19 cellular contexts compared by ENCODE assay signal in the genomic region with DNA sequence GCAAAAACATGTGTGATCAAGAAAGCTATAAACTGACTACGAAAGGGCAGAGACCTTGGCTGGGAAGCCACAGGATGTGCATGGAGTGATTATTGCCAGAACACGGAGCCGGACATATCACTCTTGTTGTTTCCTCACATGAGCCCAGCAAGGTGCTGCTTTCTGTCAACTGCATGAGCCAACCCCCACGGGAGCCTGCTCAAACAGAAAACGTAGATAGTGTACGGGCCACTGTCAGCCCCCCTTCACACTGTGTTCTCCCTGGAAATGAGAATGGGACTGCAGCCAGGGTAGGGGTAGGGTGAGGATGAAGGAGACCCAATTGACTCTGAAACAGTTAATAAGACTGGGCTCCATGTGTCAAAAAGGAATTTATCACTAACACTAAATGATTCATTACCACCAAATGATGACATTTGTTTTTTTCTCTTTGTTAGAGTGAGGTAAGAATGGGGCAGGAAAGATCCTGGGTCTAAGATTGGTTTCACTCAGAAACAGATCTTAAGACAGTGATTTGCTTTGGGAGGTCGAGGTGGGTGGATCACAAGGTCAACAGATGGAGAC.
"Had no signal": no experiment of that assay in that cellular context is flagged by ENCODE, and none has a peak within 500 bp of the region (broad histone marks: within the 10 kb centered on the region; RNA-seq: fewer than 3 reads in every experiment).

No MANE protein-coding gene starts in this region.

- H3K27ac ChIP-seq: colonic mucosa, heart right ventricle, right atrium auricular region, thoracic aorta, transverse colon had no signal

- H3K4me1 ChIP-seq: colonic mucosa had no signal

- DNase-seq: caudate nucleus; colonic mucosa; dermis blood vessel endothelial cell; effector CD4-positive, alpha-beta T cell; endodermal cell; heart right ventricle; hypothalamus; natural killer cell; posterior cingulate gyrus; stimulated activated CD4-positive, alpha-beta T cell treated with anti-CD3 and anti-CD28 coated beads, Interleukin-4, amount 100 ng/mL, for 1 hour; stimulated activated CD8-positive, alpha-beta memory T cell treated with anti-CD3 and anti-CD28 coated beads, Interleukin-4, amount 100 ng/mL, for 48 hours; substantia nigra; transverse colon had no signal

- H3K9me3 ChIP-seq: colonic mucosa, heart right ventricle, right atrium auricular region, thoracic aorta, transverse colon had no signal

- H3K36me3 ChIP-seq: colonic mucosa, heart right ventricle, right atrium auricular region, thoracic aorta, transverse colon had no signal

- FAIRE-seq: endothelial cell of umbilical vein, frontal cortex, islet of Langerhans had no signal

- ATAC-seq: natural killer cell; stimulated activated effector memory CD8-positive, alpha-beta T cell treated with anti-CD3 and anti-CD28 coated beads, Interleukin-12 subunit alpha, Interleukin-12 subunit beta, amount 100 ng/mL, for 72 hours had no signal

- H3K4me3 ChIP-seq: colonic mucosa, heart right ventricle, right atrium auricular region, thoracic aorta, transverse colon had no signal

- H3K27me3 ChIP-seq: colonic mucosa, heart right ventricle, right atrium auricular region, transverse colon had no signal
